23 cellular contexts compared by ENCODE assay signal in the genomic region with DNA sequence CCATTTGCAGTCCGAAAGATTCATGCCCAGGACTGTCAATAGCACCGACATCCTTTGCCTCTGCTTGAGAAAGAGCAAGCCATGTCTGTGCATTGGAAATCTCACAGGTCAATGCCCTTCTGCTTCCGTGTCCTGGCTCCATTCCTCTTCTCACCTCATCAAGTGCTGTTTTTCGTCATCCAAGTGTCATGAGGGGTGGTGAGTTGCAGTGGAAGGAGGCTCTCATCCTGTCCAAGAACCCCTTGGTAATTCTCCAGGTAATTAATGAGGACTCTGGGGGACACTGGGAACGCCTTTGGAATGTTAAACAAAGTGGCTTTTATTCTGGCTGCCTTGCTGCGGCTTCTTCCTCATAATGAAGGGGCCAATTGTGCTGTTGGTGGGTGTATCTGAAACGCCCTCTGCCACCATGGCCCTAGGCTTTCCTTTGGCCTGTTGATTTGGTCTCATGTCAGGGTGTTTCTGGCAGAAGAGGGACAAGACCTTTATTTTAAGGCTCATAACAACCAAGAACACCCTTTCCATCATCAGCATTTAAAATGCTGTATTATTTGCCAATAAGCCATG. TPM values are rescaled to one million over a fixed set of nuclear protein-coding genes. Genes with fewer than 3 reads are reported as not detected.
DNase-seq lines count a peak whose midpoint lies in the region; ATAC-seq and TF ChIP-seq lines count a peak whose summit lies in the region.
"Had no signal": no experiment of that assay in that cellular context is flagged by ENCODE, and none has a peak within 500 bp of the region (broad histone marks: within the 10 kb centered on the region; RNA-seq: fewer than 3 reads in every experiment).

No MANE protein-coding gene starts in this region.

- H3K4me2 ChIP-seq in IMR-90 (ENCODE audit: low read depth, low read length): no peak overlapping the region
- H3K4me2 ChIP-seq: hepatocyte had no signal

- TF ChIP-seq CTCF in IMR-90 (conservative IDR thresholded peaks at IDR 0.05; ENCODE audit: low read depth, low read length): no peak
- no peak for TF ChIP-seq CTCF in fibroblast of mammary gland (conservative IDR thresholded peaks at IDR 0.05; ENCODE audit: control insufficient read depth, insufficient read depth, low read depth, low read length)
- TF ChIP-seq CTCF in CD8-positive, alpha-beta T cell (IDR thresholded peaks at IDR 0.05): no peak
- TF ChIP-seq CTCF in glutamatergic neuron (IDR thresholded peaks at IDR 0.05; ENCODE audit: partially characterized antibody, unreplicated experiment): no peak

- H2BK5ac ChIP-seq in IMR-90 (ENCODE audit: low read depth, low read length, poor library complexity, severe bottlenecking): no peak overlapping the region

- H3K4me3 ChIP-seq in IMR-90 (ENCODE audit: insufficient read depth, low read depth, low read length): no peak overlapping the region
- H3K4me3 ChIP-seq in fibroblast of mammary gland (ENCODE audit: control insufficient read depth, low read depth, low read length): no peak overlapping the region
- H3K4me3 ChIP-seq in CD8-positive, alpha-beta T cell (ENCODE audit: low read depth, low read length): no peak overlapping the region
- H3K4me3 ChIP-seq: coronary artery, GM23248, hepatocyte, prostate gland, uterus had no signal

- H3K36me3 Mint-ChIP-seq in CD8-positive, alpha-beta T cell: no peaks in the 10 kb centered on the region
- no peaks in the 10 kb centered on the region for H3K36me3 Mint-ChIP-seq in glutamatergic neuron (ENCODE audit: unreplicated experiment)
- H3K36me3 Mint-ChIP-seq: memory B cell; natural killer cell treated with Interleukin-12 subunit alpha and Interleukin-12 subunit beta and Interleukin-15 and Interleukin-18, amount 100 ng/mL, for 72 hours had no signal

- intact Hi-C loops in IMR-90 (cut with micrococcal nuclease): no loop called here
- intact Hi-C loops in CD8-positive, alpha-beta T cell (cut with DNase I, micrococcal nuclease): no loop called here

- no peak overlapping the region for H2BK120ac ChIP-seq in IMR-90 (ENCODE audit: low read depth, low read length)

- no TSS peak for BruUV-seq in IMR-90 (replicated peaks; lab: Mats Ljungman, UMichigan)

- DNase-seq in IMR-90: no peak
- peak; percentile 23 for DNase-seq in fibroblast of mammary gland (ENCODE audit: low read depth)
- peak; percentile 74 for DNase-seq in putamen (ENCODE audit: low spot score)
- DNase-seq in CD8-positive, alpha-beta T cell: no peak
- DNase-seq in HPDE6-E6E7 (ENCODE audit: extremely low spot score): no peak
- no peak for DNase-seq in G401 (ENCODE audit: low spot score)
- DNase-seq in glutamatergic neuron: no peak
- DNase-seq: activated CD4-positive, alpha-beta T cell treated with anti-CD3 and anti-CD28 coated beads for 1 hour; activated CD8-positive, alpha-beta memory T cell treated with anti-CD3 and anti-CD28 coated beads for 24 hours; activated T-cell treated with anti-CD3 and anti-CD28 coated beads, Interleukin-2, amount 50 U/mL, for 72 hours; DMS 273 treated with DMSO at 0.1 percent for 48 hours; GM23248; NCI-H774; SHP77; uterus had no signal

- POLR2A ChIA-PET in IMR-90 (lab: Charles Lee; ENCODE audit: unreplicated experiment): no interaction called here
- POLR2A ChIA-PET in CD8-positive, alpha-beta T cell (lab: Charles Lee): no interaction called here

- no peaks in the 10 kb centered on the region for H3K4me1 Mint-ChIP-seq in CD8-positive, alpha-beta T cell (ENCODE audit: low read depth)
- peaks cover 6% of the 10 kb centered on the region for H3K4me1 Mint-ChIP-seq in glutamatergic neuron (ENCODE audit: low read depth, unreplicated experiment)
- H3K4me1 Mint-ChIP-seq: activated naive CD4-positive, alpha-beta T cell treated with anti-CD3 and anti-CD28 coated beads, Interleukin-2, amount 50 U/mL, for 24 hours; memory B cell had no signal

- H3K4me1 ChIP-seq in IMR-90 (ENCODE audit: control insufficient read depth, insufficient read depth, low read length): peaks cover 6% of the 10 kb centered on the region
- no peaks in the 10 kb centered on the region for H3K4me1 ChIP-seq in CD8-positive, alpha-beta T cell (ENCODE audit: insufficient read depth, low read length)
- H3K4me1 ChIP-seq: prostate gland, uterus had no signal

- H3K9me3 ChIP-seq in IMR-90 (ENCODE audit: control insufficient read depth, insufficient read depth, low read length): peaks cover 2% of the 10 kb centered on the region
- H3K9me3 ChIP-seq in CD8-positive, alpha-beta T cell (ENCODE audit: low read length): no peaks in the 10 kb centered on the region
- H3K9me3 ChIP-seq: prostate gland, uterus had no signal

- no peak overlapping the region for H3K4me3 Mint-ChIP-seq in CD8-positive, alpha-beta T cell
- H3K4me3 Mint-ChIP-seq in glutamatergic neuron (ENCODE audit: unreplicated experiment): no peak overlapping the region
- H3K4me3 Mint-ChIP-seq: activated naive CD4-positive, alpha-beta T cell treated with anti-CD3 and anti-CD28 coated beads, Interleukin-2, amount 50 U/mL, for 24 hours; activated T-cell treated with anti-CD3 and anti-CD28 coated beads, Interleukin-2, amount 50 U/mL, for 72 hours; memory B cell; natural killer cell treated with Interleukin-12 subunit alpha and Interleukin-12 subunit beta and Interleukin-15 and Interleukin-18, amount 100 ng/mL, for 72 hours had no signal

- WGBS in IMR-90 (ENCODE audit: extremely low coverage in 2 of 2, insufficient read length in 1 of 2), 2 experiments: 71% methylated on average over 1 of the region's 7 CpGs; no CpG with 5 or more reads in 1 of the 2 experiments

- H3K9me3 Mint-ChIP-seq in CD8-positive, alpha-beta T cell: peaks cover under 1% of the 10 kb centered on the region
- H3K9me3 Mint-ChIP-seq in glutamatergic neuron (ENCODE audit: unreplicated experiment): no peaks in the 10 kb centered on the region
- H3K9me3 Mint-ChIP-seq: activated naive CD4-positive, alpha-beta T cell treated with anti-CD3 and anti-CD28 coated beads, Interleukin-2, amount 50 U/mL, for 24 hours; activated T-cell treated with anti-CD3 and anti-CD28 coated beads, Interleukin-2, amount 50 U/mL, for 72 hours; memory B cell; natural killer cell treated with Interleukin-12 subunit alpha and Interleukin-12 subunit beta and Interleukin-15 and Interleukin-18, amount 100 ng/mL, for 72 hours had no signal

- no peak for TF ChIP-seq RAD21 in IMR-90 (IDR thresholded peaks at IDR 0.05; ENCODE audit: low read length)

- H4K8ac ChIP-seq in IMR-90 (ENCODE audit: low read depth in 2 of 2, low read length in 2 of 2): 0 out of 4 replicates have a peak overlapping the region, but pooled peaks of 1 of the 2 experiments have one; percentile 45

- peak overlapping the region; percentile 70; the same call in 2 of the 3 replicates for H2BK15ac ChIP-seq in IMR-90 (ENCODE audit: low read depth, low read length)

- no peaks in the 10 kb centered on the region for H4K20me1 ChIP-seq in IMR-90 (ENCODE audit: insufficient read depth, low read length)

- TF ChIP-seq POLR2A in IMR-90 (IDR thresholded peaks at IDR 0.05; ENCODE audit: low read depth, low read length): no peak

- H3K36me3 ChIP-seq in IMR-90 (ENCODE audit: control insufficient read depth, insufficient read depth, low read length): no peaks in the 10 kb centered on the region
- no peaks in the 10 kb centered on the region for H3K36me3 ChIP-seq in CD8-positive, alpha-beta T cell (ENCODE audit: insufficient read depth, low read length)
- H3K36me3 ChIP-seq: prostate gland, uterus had no signal

- no peak overlapping the region for H3K9ac ChIP-seq in IMR-90 (ENCODE audit: low read depth, low read length)
- H3K9ac ChIP-seq: GM23248 had no signal

- no peak overlapping the region for H2BK20ac ChIP-seq in IMR-90 (ENCODE audit: low read depth, low read length)

- CTCF ChIA-PET in IMR-90 (lab: Yijun Ruan, JAX): no interaction called here
- CTCF ChIA-PET in CD8-positive, alpha-beta T cell (lab: Charles Lee): no interaction called here

- no peak overlapping the region for H3K18ac ChIP-seq in IMR-90 (ENCODE audit: low read depth, low read length)

- dilution Hi-C loops in IMR-90 (cut with HindIII; ENCODE audit: low sequenced_read_pairs, unreplicated experiment): no loop called here

- H3K27ac ChIP-seq in IMR-90 (ENCODE audit: insufficient read depth, low read length): no peak overlapping the region
- H3K27ac ChIP-seq in layer of hippocampus (ENCODE audit: low read depth, low read length): peak overlapping the region; percentile 15
- no peak overlapping the region for H3K27ac ChIP-seq in CD8-positive, alpha-beta T cell (ENCODE audit: low read depth, low read length)
- H3K27ac ChIP-seq: coronary artery, GM23248, hepatocyte, prostate gland, uterus had no signal

- no peak overlapping the region for H3K14ac ChIP-seq in IMR-90 (replicated peaks; ENCODE audit: low read depth, low read length)

- H2AK9ac ChIP-seq in IMR-90 (replicated peaks; ENCODE audit: low read depth, low read length, poor library complexity): no peak overlapping the region

- 0 out of 2 replicates have a peak, but pooled peaks cover 5% of the 10 kb centered on the region for H3K9me1 ChIP-seq in IMR-90 (ENCODE audit: insufficient read depth, low read length)

- no peak overlapping the region for H4K5ac ChIP-seq in IMR-90 (ENCODE audit: low read depth, low read length)

- H3K56ac ChIP-seq in IMR-90 (ENCODE audit: extremely low read depth, insufficient read depth, low read length): no peak overlapping the region

- peak overlapping the region; percentile 2; the same call in 1 of the 2 replicates for H4K91ac ChIP-seq in IMR-90 (ENCODE audit: insufficient read depth, low read depth, low read length)

- no peaks in the 10 kb centered on the region for H3K27me3 ChIP-seq in IMR-90 (ENCODE audit: control insufficient read depth, insufficient read depth, low read length)
- H3K27me3 ChIP-seq in layer of hippocampus (ENCODE audit: control insufficient read depth, insufficient read depth, low read length): no peaks in the 10 kb centered on the region
- H3K27me3 ChIP-seq in CD8-positive, alpha-beta T cell (ENCODE audit: insufficient read depth, low read length): no peaks in the 10 kb centered on the region
- H3K27me3 ChIP-seq: hepatocyte, uterus had no signal

- H3K79me1 ChIP-seq in IMR-90 (ENCODE audit: low read depth in 1 of 2, low read length in 2 of 2): no peaks in the 10 kb centered on the region

- H3K27ac Mint-ChIP-seq in CD8-positive, alpha-beta T cell: no peak overlapping the region
- H3K27ac Mint-ChIP-seq in glutamatergic neuron (ENCODE audit: unreplicated experiment): no peak overlapping the region
- H3K27ac Mint-ChIP-seq: activated naive CD4-positive, alpha-beta T cell treated with anti-CD3 and anti-CD28 coated beads, Interleukin-2, amount 50 U/mL, for 24 hours; activated T-cell treated with anti-CD3 and anti-CD28 coated beads, Interleukin-2, amount 50 U/mL, for 72 hours; memory B cell; natural killer cell treated with Interleukin-12 subunit alpha and Interleukin-12 subunit beta and Interleukin-15 and Interleukin-18, amount 100 ng/mL, for 72 hours had no signal

- 0 out of 2 replicates have a peak overlapping the region, but pooled peaks have one; percentile 7 for H2AK5ac ChIP-seq in IMR-90 (ENCODE audit: low read depth, low read length)

- no peak for ATAC-seq in IMR-90 (ENCODE audit: low read depth)
- no peak for ATAC-seq in CD8-positive, alpha-beta T cell
- ATAC-seq: activated T-cell treated with anti-CD3 and anti-CD28 coated beads, Interleukin-2, amount 50 U/mL, for 72 hours; natural killer cell treated with Interleukin-12 subunit alpha and Interleukin-12 subunit beta and Interleukin-15 and Interleukin-18, amount 100 ng/mL, for 72 hours had no signal

- in situ Hi-C loops in IMR-90 (cut with MboI; ENCODE audit: low sequenced_read_pairs): no loop called here
- in situ Hi-C loops in G401 (cut with HindIII; ENCODE audit: low sequenced_read_pairs): no loop called here

- no peak overlapping the region for H3K23ac ChIP-seq in IMR-90 (ENCODE audit: low read depth, low read length)

- no peak overlapping the region for H2AFZ ChIP-seq in IMR-90 (replicated peaks; ENCODE audit: low read length, poor library complexity)
- H2AFZ ChIP-seq: GM23248, hepatocyte had no signal

- H3K4ac ChIP-seq in IMR-90 (ENCODE audit: low read depth, low read length): peak overlapping the region; percentile 7; the same call in 1 of the 2 replicates

- H3K27me3 Mint-ChIP-seq in CD8-positive, alpha-beta T cell (ENCODE audit: low read depth): peaks cover 3% of the 10 kb centered on the region
- H3K27me3 Mint-ChIP-seq in glutamatergic neuron (ENCODE audit: unreplicated experiment): peaks cover 2% of the 10 kb centered on the region

RNA-seq across cellular contexts. Expression of a gene that starts 57.7 kb away (rescaled TPM):
- 61.7 and 62.9 TPM in 2 replicates for total RNA-seq in IMR-90 (2012; rRNA removed)
- polyA plus RNA-seq in IMR-90 (2012; rRNA removed): 10.8 and 17.4 TPM in 2 replicates
- polyA plus RNA-seq in IMR-90 (2012; cell fraction: cytosol; rRNA removed): 4.8 and 6.4 TPM in 2 replicates
- polyA plus RNA-seq in IMR-90 (2012; cell fraction: nucleus; rRNA removed; ENCODE audit: low replicate concordance): 1.6 and 12.4 TPM in 2 replicates
- not detected for total RNA-seq in CD8-positive, alpha-beta T cell
- 4.2 and 7.9 TPM in 2 replicates for total RNA-seq in G401 (2014; rRNA removed; shearing (Covaris generic))
- total RNA-seq in glutamatergic neuron (ENCODE audit: unreplicated experiment): 19.4 TPM
- total RNA-seq: natural killer cell treated with Interleukin-12 subunit alpha and Interleukin-12 subunit beta and Interleukin-15 and Interleukin-18, amount 100 ng/mL, for 72 hours; OCI-LY7 had no signal

Comparison
In these comparisons a context has a peak if more than half of its experiments do, and no peak if none do; other contexts are left out.
1. DNase-seq: peak in fibroblast of mammary gland (single experiment) and putamen (single experiment); none in IMR-90 (single experiment), CD8-positive, alpha-beta T cell (0 of 7), HPDE6-E6E7 (single experiment), G401 (single experiment) and glutamatergic neuron (single experiment).